ENCODE assay signal across 23 cellular contexts in genomic region chr13:109998030-109998429, GRCh38.
DNase-seq lines count a peak whose midpoint lies in the region; ATAC-seq, FAIRE-seq and TF ChIP-seq lines count a peak whose summit lies in the region.
"Had no signal": no experiment of that assay in that cellular context is flagged by ENCODE, and none has a peak within 500 bp of the region (broad histone marks: within the 10 kb centered on the region; RNA-seq: fewer than 3 reads in every experiment).

No MANE protein-coding gene starts in this region.

- H3K9me3 Mint-ChIP-seq in astrocyte (ENCODE audit: unreplicated experiment) = no peaks in the 10 kb centered on the region
- H3K9me3 Mint-ChIP-seq in activated CD4-positive, alpha-beta memory T cell treated with anti-CD3 and anti-CD28 coated beads, Interleukin-2, amount 10 ng/mL, durations not matched to agents 7 days and 5 days = no peaks in the 10 kb centered on the region

- H3K9me3 ChIP-seq in right cardiac atrium (ENCODE audit: control insufficient read depth, low read length) (no peaks in the 10 kb centered on the region), PC-3 (ENCODE audit: low read length) (no peaks in the 10 kb centered on the region), astrocyte (ENCODE audit: insufficient read depth, low read depth, low read length) (no peaks in the 10 kb centered on the region), subcutaneous abdominal adipose tissue (ENCODE audit: control insufficient read depth in 5 of 5, low read length in 5 of 5) (no peaks in the 10 kb centered on the region)
- H3K9me3 ChIP-seq: SK-N-SH had no signal

- CTCF ChIA-PET in PC-3 (lab: Charles Lee) = no interaction called here
- CTCF ChIA-PET in activated CD4-positive, alpha-beta memory T cell treated with anti-CD3 and anti-CD28 coated beads, Interleukin-2, amount 10 ng/mL, durations not matched to agents 7 days and 5 days (lab: Charles Lee) = no interaction called here

- TF ChIP-seq CTCF in PC-3 (conservative IDR thresholded peaks at IDR 0.05; ENCODE audit: low read depth, low read length) (no peak), astrocyte (IDR thresholded peaks at IDR 0.05; ENCODE audit: insufficient read depth, low read depth, low read length) (no peak)

- peaks cover 2% of the 10 kb centered on the region for H3K36me3 Mint-ChIP-seq in astrocyte (ENCODE audit: low read depth, unreplicated experiment)
- no peaks in the 10 kb centered on the region for H3K36me3 Mint-ChIP-seq in activated CD4-positive, alpha-beta memory T cell treated with anti-CD3 and anti-CD28 coated beads, Interleukin-2, amount 10 ng/mL, durations not matched to agents 7 days and 5 days (ENCODE audit: low read depth)
- H3K36me3 Mint-ChIP-seq: CD4-positive, alpha-beta memory T cell had no signal

- ATAC-seq in left ventricle myocardium superior (peak; percentile 70), right cardiac atrium (no peak), PC-3 (no peak)

- H3K79me2 ChIP-seq in PC-3 (ENCODE audit: low read length) (no peaks in the 10 kb centered on the region), astrocyte (ENCODE audit: insufficient read depth, low read length) (no peaks in the 10 kb centered on the region)

- H3K4me2 ChIP-seq in PC-3 (ENCODE audit: low read length) (peak overlapping the region; percentile 40), astrocyte (ENCODE audit: low read length) (no peak overlapping the region)
- H3K4me2 ChIP-seq: SK-N-SH had no signal

- no peak overlapping the region for H3K27ac Mint-ChIP-seq in astrocyte (ENCODE audit: unreplicated experiment)
- no peak overlapping the region for H3K27ac Mint-ChIP-seq in activated CD4-positive, alpha-beta memory T cell treated with anti-CD3 and anti-CD28 coated beads, Interleukin-2, amount 10 ng/mL, durations not matched to agents 7 days and 5 days
- H3K27ac Mint-ChIP-seq: CD4-positive, alpha-beta memory T cell had no signal

- H3K27me3 ChIP-seq in right cardiac atrium (ENCODE audit: control insufficient read depth, insufficient read depth) (no peaks in the 10 kb centered on the region), PC-3 (ENCODE audit: low read length) (no peaks in the 10 kb centered on the region), astrocyte (ENCODE audit: insufficient read depth, low read length) (no peaks in the 10 kb centered on the region), subcutaneous abdominal adipose tissue (ENCODE audit: control insufficient read depth in 5 of 5, insufficient read depth in 4 of 5, low read length in 5 of 5) (no peaks in the 10 kb centered on the region)

- intact Hi-C loops in left ventricle myocardium superior (cut with micrococcal nuclease) (no loop called here), right cardiac atrium (cut with DNase I) (no loop called here), PC-3 (cut with micrococcal nuclease) (loop anchor here (2.0 to 5.0 kb wide), 3 partner anchors 17 to 207 kb away; no protein-coding TSS in a partner anchor)

- DNase-seq in left ventricle myocardium superior = no peak
- no peak for DNase-seq in right cardiac atrium
- no peak for DNase-seq in PC-3
- no peak for DNase-seq in astrocyte (ENCODE audit: low read depth)
- no peak for DNase-seq in SKM-1 treated with dmso at 0.1 percent for 144 hours (lab: John Stamatoyannopoulos, UW; ENCODE audit: unreplicated experiment)
- no peak for DNase-seq in H4 (ENCODE audit: low spot score)
- DNase-seq in activated CD4-positive, alpha-beta memory T cell treated with anti-CD3 and anti-CD28 coated beads, Interleukin-2, amount 10 ng/mL, durations not matched to agents 7 days and 5 days = no peak
- DNase-seq: C1 segment of cervical spinal cord; CD4-positive, alpha-beta memory T cell; COR-L47; GOT3; HCEC 1CT; NCI-H1092 treated with DMSO at 0.1 percent for 48 hours; NCI-H1436; NCI-H187; NCI-H2081 treated with DMSO at 0.1 percent for 48 hours; NCI-H2171; NCI-H526; NCI-H82; NK-92 treated with Interleukin-12 subunit alpha and Interleukin-12 subunit beta, amount 100 ng/mL, for 24 hours; RPMI8226; SK-N-SH had no signal

- H3K9ac ChIP-seq in PC-3 (ENCODE audit: low read length) (no peak overlapping the region), astrocyte (ENCODE audit: low read length) (no peak overlapping the region), subcutaneous abdominal adipose tissue (ENCODE audit: low read length in 5 of 5) (no peak overlapping the region)
- H3K9ac ChIP-seq: SK-N-SH had no signal

- H2AFZ ChIP-seq in PC-3 (ENCODE audit: low read length) (no peak overlapping the region), astrocyte (ENCODE audit: low read depth, low read length) (no peak overlapping the region)

- POLR2A ChIA-PET in PC-3 (lab: Charles Lee; ENCODE audit: unreplicated experiment) = no interaction called here
- POLR2A ChIA-PET in activated CD4-positive, alpha-beta memory T cell treated with anti-CD3 and anti-CD28 coated beads, Interleukin-2, amount 10 ng/mL, durations not matched to agents 7 days and 5 days (lab: Charles Lee) = no interaction called here

- no peaks in the 10 kb centered on the region for H3K9me2 ChIP-seq in PC-3 (replicated peaks; ENCODE audit: low read length)
- H3K9me2 ChIP-seq: SK-N-SH had no signal

- H4K20me1 ChIP-seq in PC-3 (ENCODE audit: low read length) (no peaks in the 10 kb centered on the region), astrocyte (ENCODE audit: insufficient read depth, low read length) (no peaks in the 10 kb centered on the region)

- no peaks in the 10 kb centered on the region for H3K36me3 ChIP-seq in PC-3 (ENCODE audit: low read depth, low read length)
- H3K36me3 ChIP-seq in astrocyte (ENCODE audit: insufficient read depth, low read length) = no peaks in the 10 kb centered on the region
- H3K36me3 ChIP-seq in subcutaneous abdominal adipose tissue (ENCODE audit: control insufficient read depth in 5 of 5, insufficient read depth in 5 of 5, low read length in 5 of 5) = no peaks in the 10 kb centered on the region

- no peaks in the 10 kb centered on the region for H3K4me1 ChIP-seq in right cardiac atrium (ENCODE audit: control insufficient read depth, insufficient read depth, low read length)
- H3K4me1 ChIP-seq in PC-3 (ENCODE audit: insufficient read depth, low read length) = peaks cover 52% of the 10 kb centered on the region
- H3K4me1 ChIP-seq in astrocyte (ENCODE audit: insufficient read depth, low read length) = peaks cover 25% of the 10 kb centered on the region
- peaks cover 2 to 29% (median 21%) of the 10 kb centered on the region in 5 donors for H3K4me1 ChIP-seq in subcutaneous abdominal adipose tissue (ENCODE audit: control insufficient read depth in 5 of 5, insufficient read depth in 5 of 5, low read length in 5 of 5)

- no peaks in the 10 kb centered on the region for H3K27me3 Mint-ChIP-seq in astrocyte (ENCODE audit: low read depth, unreplicated experiment)
- no peaks in the 10 kb centered on the region for H3K27me3 Mint-ChIP-seq in activated CD4-positive, alpha-beta memory T cell treated with anti-CD3 and anti-CD28 coated beads, Interleukin-2, amount 10 ng/mL, durations not matched to agents 7 days and 5 days

- H3K27ac ChIP-seq in right cardiac atrium (ENCODE audit: low read length) (no peak overlapping the region), PC-3 (ENCODE audit: low read length) (peak overlapping the region; percentile 74), astrocyte (ENCODE audit: low read depth, low read length) (no peak overlapping the region), subcutaneous abdominal adipose tissue (ENCODE audit: low read depth, low read length) (peak overlapping the region; percentile 18)

- H3F3A ChIP-seq in PC-3 (ENCODE audit: low read length, unreplicated experiment) = no peaks in the 10 kb centered on the region

- BruUV-seq in PC-3 (replicated peaks; lab: Mats Ljungman, UMichigan) = no TSS peak

- H3K4me3 Mint-ChIP-seq in astrocyte (ENCODE audit: unreplicated experiment) = no peak overlapping the region
- no peak overlapping the region for H3K4me3 Mint-ChIP-seq in activated CD4-positive, alpha-beta memory T cell treated with anti-CD3 and anti-CD28 coated beads, Interleukin-2, amount 10 ng/mL, durations not matched to agents 7 days and 5 days
- H3K4me3 Mint-ChIP-seq: CD4-positive, alpha-beta memory T cell had no signal

- peak; percentile 87 for FAIRE-seq in astrocyte (lab: Jason Lieb, UNC)

- H3K4me3 ChIP-seq in right cardiac atrium (ENCODE audit: low read length) (no peak overlapping the region), PC-3 (ENCODE audit: low read length) (no peak overlapping the region), astrocyte (ENCODE audit: insufficient read depth, low read depth, low read length) (no peak overlapping the region), subcutaneous abdominal adipose tissue (ENCODE audit: low read depth in 1 of 5, low read length in 5 of 5) (no peak overlapping the region)

- peaks cover 21% of the 10 kb centered on the region for H3K4me1 Mint-ChIP-seq in astrocyte (ENCODE audit: low read depth, unreplicated experiment)
- H3K4me1 Mint-ChIP-seq in activated CD4-positive, alpha-beta memory T cell treated with anti-CD3 and anti-CD28 coated beads, Interleukin-2, amount 10 ng/mL, durations not matched to agents 7 days and 5 days = no peaks in the 10 kb centered on the region
- H3K4me1 Mint-ChIP-seq: CD4-positive, alpha-beta memory T cell had no signal

Comparison
In these comparisons a context has a peak if more than half of its experiments do, and no peak if none do; other contexts are left out.
1. H3K27ac ChIP-seq: peak in PC-3 (single experiment) and subcutaneous abdominal adipose tissue (single experiment); none in right cardiac atrium (single experiment) and astrocyte (single experiment).